ENCODE assay signal across 8 cellular contexts in genomic region chr16:57245472-57246113, GRCh38. TPM values are rescaled to one million over a fixed set of nuclear protein-coding genes. Genes with fewer than 3 reads are reported as not detected.
DNase-seq lines count a peak whose midpoint lies in the region; ATAC-seq, FAIRE-seq and TF ChIP-seq lines count a peak whose summit lies in the region.

No MANE protein-coding gene starts in this region.

- no peaks in the 10 kb centered on the region for H3K27me3 ChIP-seq in A673 (replicated peaks; ENCODE audit: insufficient read depth, low read depth, low read length, poor library complexity)
- H3K27me3 ChIP-seq in pancreas: no peaks in the 10 kb centered on the region

- POLR2A ChIA-PET in A673 (lab: Charles Lee; ENCODE audit: low non-redundant PET): no interaction called here

- TF ChIP-seq CTCF in A673 (conservative IDR thresholded peaks at IDR 0.05; ENCODE audit: low read depth, low read length): no peak
- no peak for TF ChIP-seq CTCF in GM13976 (IDR thresholded peaks at IDR 0.05; ENCODE audit: borderline replicate concordance, control extremely low read depth, extremely low read depth, insufficient read depth, missing control alignments)
- no peak for TF ChIP-seq CTCF in pancreas (IDR thresholded peaks at IDR 0.05)

- peak overlapping the region; percentile 72 for H3K4me3 ChIP-seq in A673 (ENCODE audit: low read depth, low read length, poor library complexity, severe bottlenecking)
- H3K4me3 ChIP-seq in pancreas: peak overlapping the region; percentile 58 to 85 (median 68)

- FAIRE-seq in pancreas (lab: Jason Lieb, UNC): no peak

- H3K36me3 ChIP-seq in A673 (ENCODE audit: insufficient read depth, low read length, poor library complexity, severe bottlenecking) (peaks cover 19% of the 10 kb centered on the region), pancreas (peaks cover 0 to 16% (median 16%) of the 10 kb centered on the region in 3 donors)

- ATAC-seq in HG03565 (IDR thresholded peaks at IDR 0.05; ENCODE audit: unreplicated experiment) (peak; percentile 10), pancreas (peak; percentile 24 to 44 (median 39))

- BruUV-seq in A673 (replicated peaks; lab: Mats Ljungman, UMichigan): no TSS peak

- CTCF ChIA-PET in A673 (lab: Charles Lee): no interaction called here

- H3K9me3 ChIP-seq in A673 (ENCODE audit: low read depth, low read length, poor library complexity, severe bottlenecking) (no peaks in the 10 kb centered on the region), pancreas (no peaks in the 10 kb centered on the region)

- WGBS in pancreas, 2 donors: 2 to 3% methylated on average over 28 of the region's 28 CpGs

- DNase-seq in A673 (ENCODE audit: low spot score): no peak
- DNase-seq in GM13976 (ENCODE audit: low spot score): peak; percentile 64
- DNase-seq in activated CD4-positive, alpha-beta T cell treated with anti-CD3 and anti-CD28 coated beads, Interleukin-2, amount 50 U/mL, for 1 hour: peak; percentile 16
- peak; percentile 41 for DNase-seq in germinal center (ENCODE audit: low spot score)
- peak in 3 of 6 donors; percentile 56 to 68 (median 63) for DNase-seq in pancreas
- DNase-seq in foreskin melanocyte: no peak
- no peak for DNase-seq in central memory CD4-positive, alpha-beta T cell

- H3K27ac ChIP-seq in A673 (ENCODE audit: low read depth, low read length, poor library complexity, severe bottlenecking) (peak overlapping the region; percentile 70), pancreas (peak overlapping the region; percentile 87 to 91 (median 88))

- H3K4me1 ChIP-seq in A673 (ENCODE audit: insufficient read depth, low read length, poor library complexity, severe bottlenecking): peaks cover 6% of the 10 kb centered on the region
- peaks cover 5 to 7% (median 5%) of the 10 kb centered on the region in 3 donors for H3K4me1 ChIP-seq in pancreas

- in situ Hi-C loops in GM13976 (cut with MboI; ENCODE audit: low sequenced_read_pairs, unreplicated experiment): no loop called here

- intact Hi-C loops in A673 (cut with micrococcal nuclease; ENCODE audit: unreplicated experiment): no loop called here
- intact Hi-C loops in pancreas (cut with DNase I): no loop called here

RNA-seq across cellular contexts. Expression of gene ARL2BP, which starts 0.5 kb away (rescaled TPM):
- total RNA-seq in A673 (2021): 33.1 and 35.1 TPM in 2 replicates
- total RNA-seq in pancreas: 10 to 100 TPM; 12.3 to 22.5 (median 14.7) TPM
- 10 to 100 TPM; 10.8 to 20.2 TPM for polyA plus RNA-seq in pancreas

RNA-seq across cellular contexts. Expression of gene PLLP, which starts 38.9 kb away (rescaled TPM):
- total RNA-seq in A673 (2021) (1.1 and 1.5 TPM in 2 replicates), pancreas (10 to 100 TPM; 10.8 to 29.9 (median 22.5) TPM)
- 10 to 100 TPM; 22.2 to 34.3 TPM for polyA plus RNA-seq in pancreas

RNA-seq across cellular contexts. Expression of gene RSPRY1, which starts 59.5 kb away (rescaled TPM):
- 45.6 and 47.6 TPM in 2 replicates for total RNA-seq in A673 (2021)
- 10 to 100 TPM; 16.7 to 21.9 (median 19.2) TPM for total RNA-seq in pancreas
- polyA plus RNA-seq in pancreas: 10 to 100 TPM in 1 of 2 donors, 1 to 10 TPM in 1; 6.9 to 12.5 TPM

RNA-seq across cellular contexts. Expression of gene PSME3IP1, which starts 59.8 kb away (rescaled TPM):
- total RNA-seq in A673 (2021) (128 and 133 TPM in 2 replicates), pancreas (10 to 100 TPM; 27.9 to 39.2 (median 29.7) TPM)
- 10 to 100 TPM; 38.5 to 63.3 TPM for polyA plus RNA-seq in pancreas

Comparison
In these comparisons a context has a peak if more than half of its experiments do, and no peak if none do; other contexts are left out.
1. DNase-seq: peak in GM13976 (single experiment), activated CD4-positive, alpha-beta T cell treated with anti-CD3 and anti-CD28 coated beads, Interleukin-2, amount 50 U/mL, for 1 hour (single experiment) and germinal center (single experiment); none in A673 (single experiment), foreskin melanocyte (single experiment) and central memory CD4-positive, alpha-beta T cell (single experiment).